In the genomic region with DNA sequence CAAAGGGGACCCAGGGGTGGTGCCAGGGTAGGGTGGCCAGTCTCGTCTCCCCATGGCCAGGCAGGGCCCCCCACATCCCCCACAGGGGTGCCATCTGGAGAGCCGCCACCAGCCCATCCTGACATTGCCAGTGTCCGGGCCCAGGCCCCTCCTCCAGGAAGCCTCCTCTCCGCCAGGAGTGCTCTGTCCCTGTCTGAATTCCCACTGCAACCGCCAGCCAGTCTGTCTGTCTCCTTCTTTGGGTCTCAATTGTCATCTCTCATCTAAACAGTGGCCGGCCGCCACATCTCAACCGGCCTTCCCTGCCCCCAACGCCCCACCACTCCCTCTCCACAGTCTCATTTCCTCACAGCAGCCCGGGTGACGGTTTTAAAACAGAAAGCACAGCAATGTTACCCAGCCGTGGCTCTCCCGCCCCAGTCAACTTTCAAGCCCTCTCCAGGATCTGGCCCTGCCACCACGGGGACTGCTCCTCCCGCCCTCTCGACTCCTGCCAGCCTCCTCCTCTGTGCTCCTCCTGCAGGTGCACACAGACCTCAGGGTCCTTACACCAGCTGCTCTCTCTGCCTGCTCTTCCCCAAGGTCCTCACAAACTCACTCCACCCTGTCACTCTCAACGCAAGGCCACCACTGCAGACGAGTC, we compare ENCODE assay signal across 8 cellular contexts. TPM values are rescaled to one million over a fixed set of nuclear protein-coding genes. Genes with fewer than 3 reads are reported as not detected.
DNase-seq lines count a peak whose midpoint lies in the region; ATAC-seq and TF ChIP-seq lines count a peak whose summit lies in the region.

No MANE protein-coding gene starts in this region.

- H4K20me1 ChIP-seq in mammary epithelial cell (ENCODE audit: insufficient read depth, low read length) = no peaks in the 10 kb centered on the region

- CTCF ChIA-PET in T-cell (lab: Charles Lee) (interaction anchor here in 1 of 2 donors (0.9 to 1.9 kb wide), 2 partner anchors 21 to 76 kb away, joined by 4 to 5 read pairs; no protein-coding TSS in a partner anchor), mammary epithelial cell (lab: Charles Lee; ENCODE audit: low non-redundant PET) (no interaction called here)

- H3K27ac ChIP-seq in parathyroid adenoma (peak overlapping the region; percentile 52), mammary epithelial cell (ENCODE audit: insufficient read depth, low read depth, low read length) (no peak overlapping the region)

- H3K9ac ChIP-seq in parathyroid adenoma = no peak overlapping the region
- H3K9ac ChIP-seq in mammary epithelial cell (ENCODE audit: insufficient read depth, low read length) = no peak overlapping the region

- no TSS peak for BruUV-seq in mammary epithelial cell (replicated peaks; lab: Mats Ljungman, UMichigan)

- ATAC-seq in GM19043 (IDR thresholded peaks at IDR 0.05; ENCODE audit: low read depth, unreplicated experiment) = peak; percentile 31
- peak; percentile 33 for ATAC-seq in HG03196 (IDR thresholded peaks at IDR 0.05; ENCODE audit: unreplicated experiment)
- ATAC-seq in T-cell (replicated peaks in 1 of 4) = peak; percentile 37 to 46 (median 44)
- no peak for ATAC-seq in GM18520 (IDR thresholded peaks at IDR 0.05; ENCODE audit: unreplicated experiment)

- no peaks in the 10 kb centered on the region for H3K36me3 ChIP-seq in parathyroid adenoma (ENCODE audit: control insufficient read depth, insufficient read depth, low read length)
- H3K36me3 ChIP-seq in mammary epithelial cell (ENCODE audit: insufficient read depth, low read length) = no peaks in the 10 kb centered on the region

- in situ Hi-C loops in mammary epithelial cell (cut with MboI; ENCODE audit: low sequenced_read_pairs in 2 of 2) = no loop called here

- H3K4me3 ChIP-seq in parathyroid adenoma (ENCODE audit: low read depth, low read length) (no peak overlapping the region), mammary epithelial cell (replicated peaks in 1 of 3; ENCODE audit: insufficient read depth in 1 of 3, low read depth in 2 of 3, low read length in 3 of 3) (no peak overlapping the region)

- intact Hi-C loops in dendritic cell treated with granulocyte-macrophage colony-stimulating factor and Interleukin-4, amounts not matched to agents 40 ng/mL and 50 ng/mL, for 4 days (cut with micrococcal nuclease) = no loop called here
- intact Hi-C loops in mammary epithelial cell (cut with micrococcal nuclease) = no loop called here

- TF ChIP-seq CTCF in parathyroid adenoma (IDR thresholded peaks at IDR 0.05) (no peak), mammary epithelial cell (conservative IDR thresholded peaks at IDR 0.05 in 1 of 2, IDR thresholded peaks at IDR 0.05 in 1 of 2; ENCODE audit: extremely low read depth in 1 of 2, insufficient read depth in 1 of 2, low read depth in 1 of 2, low read length in 2 of 2) (no peak)

- H2AFZ ChIP-seq in parathyroid adenoma (no peak overlapping the region), mammary epithelial cell (ENCODE audit: low read depth, low read length) (no peak overlapping the region)

- DNase-seq in Ammon's horn (ENCODE audit: low spot score) (peak; percentile 58), T-cell (peak; percentile 33 to 72 (median 50)), mammary epithelial cell (no peak)

- dilution Hi-C loops in mammary epithelial cell (cut with HindIII; ENCODE audit: low sequenced_read_pairs) = no loop called here

- no peaks in the 10 kb centered on the region for H3K36me3 Mint-ChIP-seq in T-cell
- peaks cover 18% of the 10 kb centered on the region for H3K36me3 Mint-ChIP-seq in dendritic cell treated with granulocyte-macrophage colony-stimulating factor and Interleukin-4, amounts not matched to agents 40 ng/mL and 50 ng/mL, for 4 days (ENCODE audit: low read depth)

- H3K79me2 ChIP-seq in parathyroid adenoma (no peaks in the 10 kb centered on the region), mammary epithelial cell (ENCODE audit: insufficient read depth, low read length) (no peaks in the 10 kb centered on the region)

- POLR2A ChIA-PET in T-cell (lab: Charles Lee) = interaction anchor here (0.6 to 1.3 kb wide), 3 partner anchors 33 to 464 kb away, joined by 3 to 4 read pairs (median 3); partner anchors contain the start of gene HDAC11 (in 1 of the 2)

- peak overlapping the region; percentile 99 for H3K27ac Mint-ChIP-seq in T-cell
- H3K27ac Mint-ChIP-seq in dendritic cell treated with granulocyte-macrophage colony-stimulating factor and Interleukin-4, amounts not matched to agents 40 ng/mL and 50 ng/mL, for 4 days = peak overlapping the region; percentile 96

- H3K4me1 ChIP-seq in parathyroid adenoma = peaks cover 19% of the 10 kb centered on the region
- H3K4me1 ChIP-seq in mammary epithelial cell (ENCODE audit: insufficient read depth, low read length) = peaks cover 5% of the 10 kb centered on the region

- H3K9me3 ChIP-seq in parathyroid adenoma (ENCODE audit: control insufficient read depth, low read length) = no peaks in the 10 kb centered on the region
- no peaks in the 10 kb centered on the region for H3K9me3 ChIP-seq in mammary epithelial cell (replicated peaks; ENCODE audit: insufficient read depth, low read length)

- no peaks in the 10 kb centered on the region for H3K27me3 Mint-ChIP-seq in T-cell
- H3K27me3 Mint-ChIP-seq in dendritic cell treated with granulocyte-macrophage colony-stimulating factor and Interleukin-4, amounts not matched to agents 40 ng/mL and 50 ng/mL, for 4 days = no peaks in the 10 kb centered on the region

- no peaks in the 10 kb centered on the region for H3K27me3 ChIP-seq in parathyroid adenoma (ENCODE audit: control insufficient read depth, insufficient read depth, low read length)
- H3K27me3 ChIP-seq in mammary epithelial cell (ENCODE audit: insufficient read depth, low read length) = no peaks in the 10 kb centered on the region

- peak overlapping the region; percentile 80 to 89 (median 82) for H3K4me3 Mint-ChIP-seq in T-cell
- H3K4me3 Mint-ChIP-seq in dendritic cell treated with granulocyte-macrophage colony-stimulating factor and Interleukin-4, amounts not matched to agents 40 ng/mL and 50 ng/mL, for 4 days = peak overlapping the region; percentile 73

- H3K4me1 Mint-ChIP-seq in T-cell = peaks cover 47 to 62% (median 51%) of the 10 kb centered on the region in 3 donors
- peaks cover 77% of the 10 kb centered on the region for H3K4me1 Mint-ChIP-seq in dendritic cell treated with granulocyte-macrophage colony-stimulating factor and Interleukin-4, amounts not matched to agents 40 ng/mL and 50 ng/mL, for 4 days (ENCODE audit: low read depth)

- WGBS in mammary epithelial cell (ENCODE audit: low coverage, missing lambda C conversion rate) = 85% methylated on average over 15 of the region's 18 CpGs

- H3K4me2 ChIP-seq in parathyroid adenoma (ENCODE audit: low read length) (peak overlapping the region; percentile 17), mammary epithelial cell (ENCODE audit: insufficient read depth, low read depth, low read length) (no peak overlapping the region)

- H3K9me3 Mint-ChIP-seq in T-cell = no peaks in the 10 kb centered on the region
- H3K9me3 Mint-ChIP-seq in dendritic cell treated with granulocyte-macrophage colony-stimulating factor and Interleukin-4, amounts not matched to agents 40 ng/mL and 50 ng/mL, for 4 days = no peaks in the 10 kb centered on the region

RNA-seq across cellular contexts. Expression of gene IQSEC1, which starts 57.0 kb away (rescaled TPM):
- total RNA-seq in T-cell (100 to 1,000 TPM in 1 of 5 donors, 10 to 100 TPM in 4; 73.7 to 113 (median 86.9) TPM), mammary epithelial cell (10 to 100 TPM; 15.6 to 32.8 TPM)
- 4.0 TPM for polyA plus RNA-seq in mammary epithelial cell
- polyA minus RNA-seq in mammary epithelial cell = 11.0 TPM
